Comparison of ENCODE assay signal across 9 cellular contexts in the genomic region with DNA sequence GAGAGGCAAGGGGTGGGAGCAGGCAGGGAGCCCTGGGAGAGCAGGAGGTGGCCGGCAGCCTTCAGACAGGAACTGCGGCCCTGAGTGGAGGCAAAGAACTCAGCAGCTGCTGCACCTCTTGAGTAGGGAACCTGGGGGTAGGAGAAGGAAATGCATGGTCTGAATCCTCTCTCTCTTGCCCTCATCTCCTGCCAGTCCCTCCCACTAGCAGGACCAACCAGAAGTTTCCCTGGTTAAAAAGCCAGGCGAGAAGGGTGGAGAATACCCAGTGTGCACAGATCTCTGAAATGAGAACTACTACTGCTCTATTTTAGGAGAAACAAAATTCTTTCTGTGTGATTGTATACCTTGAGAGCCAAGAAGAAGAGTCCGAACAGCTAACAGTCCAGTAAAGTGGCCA. TPM values are rescaled to one million over a fixed set of nuclear protein-coding genes. Genes with fewer than 3 reads are reported as not detected.
DNase-seq lines count a peak whose midpoint lies in the region; ATAC-seq and TF ChIP-seq lines count a peak whose summit lies in the region.
"Had no signal": no experiment of that assay in that cellular context is flagged by ENCODE, and none has a peak within 500 bp of the region (broad histone marks: within the 10 kb centered on the region; RNA-seq: fewer than 3 reads in every experiment).

No MANE protein-coding gene starts in this region.

- peaks cover 23% of the 10 kb centered on the region for H3K36me3 Mint-ChIP-seq in brain

- no peak for ATAC-seq in GM18502 (IDR thresholded peaks at IDR 0.05; ENCODE audit: poor library complexity, unreplicated experiment)

- TF ChIP-seq POLR2A in suprapubic skin (IDR thresholded peaks at IDR 0.05): no peak

- no peak overlapping the region for H3K4me3 ChIP-seq in suprapubic skin

- peak overlapping the region in 4 of 5 experiments; percentile 45 to 84 (median 54) for H3K27ac Mint-ChIP-seq in brain

- H3K9me3 Mint-ChIP-seq in brain: no peaks in the 10 kb centered on the region

- 93% methylated on average over 4 of the region's 4 CpGs for WGBS in suprapubic skin

- peaks cover 37% of the 10 kb centered on the region for H3K4me1 ChIP-seq in suprapubic skin

- peaks cover 8% of the 10 kb centered on the region for H3K36me3 ChIP-seq in suprapubic skin

- no peak for TF ChIP-seq EP300 in suprapubic skin (IDR thresholded peaks at IDR 0.05)

- no peaks in the 10 kb centered on the region for H3K27me3 Mint-ChIP-seq in brain

- TF ChIP-seq CTCF in brain (conservative IDR thresholded peaks at IDR 0.05) (no peak), suprapubic skin (IDR thresholded peaks at IDR 0.05) (no peak)

- peaks cover 42% of the 10 kb centered on the region for H3K4me1 Mint-ChIP-seq in brain

- no peak overlapping the region for H3K4me3 Mint-ChIP-seq in brain

- peak overlapping the region; percentile 71 for H3K27ac ChIP-seq in suprapubic skin

- peak; percentile 34 for DNase-seq in HS-27A (ENCODE audit: low read depth)
- DNase-seq in iPS-NIHi7 (ENCODE audit: extremely low spot score): peak; percentile 68
- no peak for DNase-seq in suprapubic skin (ENCODE audit: low spot score in 2 of 2)
- no peak for DNase-seq in stimulated activated CD4-positive, alpha-beta T cell treated with anti-CD3 and anti-CD28 coated beads, Interleukin-4, amount 100 ng/mL, for 4 hours
- DNase-seq in NCI-H146 treated with DMSO at 0.1 percent for 48 hours (lab: John Stamatoyannopoulos, UW; ENCODE audit: unreplicated experiment): no peak
- DNase-seq in midbrain (lab: John Stamatoyannopoulos, UW): no peak
- DNase-seq: activated CD4-positive, CD25-positive, alpha-beta regulatory T cell had no signal

- no peaks in the 10 kb centered on the region for H3K27me3 ChIP-seq in suprapubic skin

- no peaks in the 10 kb centered on the region for H3K9me3 ChIP-seq in suprapubic skin

RNA-seq across cellular contexts. Expression of a gene that starts 25.4 kb away (rescaled TPM):
- polyA plus RNA-seq in brain (ENCODE audit: insufficient read depth, low read depth, low replicate concordance): 79.9 TPM
- 10 to 100 TPM; 56.9 to 66.7 (median 63.4) TPM for total RNA-seq in suprapubic skin

RNA-seq across cellular contexts. Expression of a gene that starts 39.9 kb away (rescaled TPM):
- 0.31 TPM for polyA plus RNA-seq in brain (ENCODE audit: insufficient read depth, low read depth, low replicate concordance)
- 1 to 10 TPM; 1.8 to 6.6 (median 3.5) TPM for total RNA-seq in suprapubic skin

RNA-seq across cellular contexts. Expression of a gene that starts 51.1 kb away (rescaled TPM):
- polyA plus RNA-seq in brain (ENCODE audit: insufficient read depth, low read depth, low replicate concordance): 14.8 TPM
- 10 to 100 TPM; 11.8 to 20.6 (median 16.9) TPM for total RNA-seq in suprapubic skin

Comparison
In these comparisons a context has a peak if more than half of its experiments do, and no peak if none do; other contexts are left out.
1. DNase-seq: peak in HS-27A (single experiment) and iPS-NIHi7 (single experiment); none in suprapubic skin (0 of 2), stimulated activated CD4-positive, alpha-beta T cell treated with anti-CD3 and anti-CD28 coated beads, Interleukin-4, amount 100 ng/mL, for 4 hours (0 of 2), NCI-H146 treated with DMSO at 0.1 percent for 48 hours (single experiment) and midbrain (single experiment).